In the genomic region with DNA sequence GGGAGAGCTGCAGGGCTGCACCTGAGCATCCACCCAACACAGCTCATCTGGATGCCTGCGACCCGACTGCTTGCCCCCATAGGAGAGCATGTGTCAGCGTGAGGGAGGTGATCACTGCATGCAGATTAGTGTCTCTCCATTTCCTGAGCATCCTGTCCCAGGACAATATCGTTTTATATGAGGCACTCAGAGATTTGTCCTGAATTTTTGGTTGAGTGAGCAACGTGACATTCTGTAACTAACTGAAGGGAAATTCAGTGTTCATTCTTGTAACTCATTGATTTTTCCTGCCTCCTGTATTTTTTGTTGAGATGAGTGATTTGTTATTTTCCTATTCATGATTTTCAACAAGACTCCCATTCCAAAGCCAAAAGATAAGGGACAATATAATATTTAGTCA, we compare ENCODE assay signal across 33 cellular contexts. TPM values are rescaled to one million over a fixed set of nuclear protein-coding genes. Genes with fewer than 3 reads are reported as not detected.
"Had no signal": no experiment of that assay in that cellular context is flagged by ENCODE, and none has a peak within 500 bp of the region (broad histone marks: within the 10 kb centered on the region; RNA-seq: fewer than 3 reads in every experiment).

No MANE protein-coding gene starts in this region.

- H3K9me3 ChIP-seq: breast epithelium, colonic mucosa, esophagus muscularis mucosa, gastrocnemius medialis, heart right ventricle had no signal

- H3K36me3 Mint-ChIP-seq: activated naive CD8-positive, alpha-beta T cell; brain had no signal

- H3K4me3 Mint-ChIP-seq: activated B cell treated with CpG ODN at 0.5 μM for 24 hours; activated CD8-positive, alpha-beta T cell treated with anti-CD3 and anti-CD28 coated beads for 36 hours; activated naive CD8-positive, alpha-beta T cell; activated T-cell treated with anti-CD3 and anti-CD28 coated beads, Interleukin-2, amount 50 U/mL, for 4 hours; brain; endodermal cell; T-helper 17 cell; T-helper 2 cell treated with Interferon-gamma antibody and Interleukin-4, amounts not matched to agents 5 μg/mL and 100 μg/mL, for 36 hours had no signal

- H3K27ac ChIP-seq: breast epithelium, cardiac muscle cell, colonic mucosa, esophagus muscularis mucosa, foreskin keratinocyte, gastrocnemius medialis, heart right ventricle, WERI-Rb-1 had no signal

- H3K4me1 ChIP-seq: breast epithelium, colonic mucosa, esophagus muscularis mucosa, foreskin keratinocyte, gastrocnemius medialis, heart right ventricle had no signal

- H3K4me1 Mint-ChIP-seq: activated B cell treated with CpG ODN at 0.5 μM for 24 hours, T-helper 17 cell had no signal

- H3K27me3 ChIP-seq: breast epithelium, cardiac muscle cell, colonic mucosa, esophagus muscularis mucosa, foreskin keratinocyte, gastrocnemius medialis had no signal

- ATAC-seq: activated CD4-positive, CD25-positive, alpha-beta regulatory T cell treated with anti-CD3 and anti-CD28 coated beads, Interleukin-2, amount 50 U/mL, for 24 hours; activated CD8-positive, alpha-beta T cell treated with anti-CD3 and anti-CD28 coated beads for 36 hours; activated T-cell treated with anti-CD3 and anti-CD28 coated beads, Interleukin-2, amount 50 U/mL, for 4 hours; foreskin keratinocyte; gastrocnemius medialis; heart right ventricle; T-helper 17 cell had no signal

- H3K27ac Mint-ChIP-seq: activated B cell treated with CpG ODN at 0.5 μM for 24 hours; activated CD8-positive, alpha-beta T cell treated with anti-CD3 and anti-CD28 coated beads for 36 hours; activated naive CD8-positive, alpha-beta T cell; activated T-helper 2 cell treated with anti-CD3 and anti-CD28 coated beads, Interferon-gamma antibody, Interleukin-2, Interleukin-4, amounts not matched to agents 10 μg/mL and 5 μg/mL and 100 μg/mL, durations not matched to agents 14 hours and 24 hours and 36 hours; brain; endodermal cell; T-helper 17 cell; T-helper 2 cell treated with Interferon-gamma antibody and Interleukin-4, amounts not matched to agents 5 μg/mL and 100 μg/mL, for 36 hours had no signal

- H3K4me3 ChIP-seq: breast epithelium, cardiac muscle cell, colonic mucosa, esophagus muscularis mucosa, gastrocnemius medialis, heart right ventricle had no signal

- H3K9me3 Mint-ChIP-seq: activated B cell treated with CpG ODN at 0.5 μM for 24 hours; activated CD8-positive, alpha-beta T cell treated with anti-CD3 and anti-CD28 coated beads for 36 hours; activated T-cell treated with anti-CD3 and anti-CD28 coated beads, Interleukin-2, amount 50 U/mL, for 4 hours; activated T-helper 2 cell treated with anti-CD3 and anti-CD28 coated beads, Interferon-gamma antibody, Interleukin-2, Interleukin-4, amounts not matched to agents 10 μg/mL and 5 μg/mL and 100 μg/mL, durations not matched to agents 14 hours and 24 hours and 36 hours; brain; endodermal cell; T-helper 2 cell treated with Interferon-gamma antibody and Interleukin-4, amounts not matched to agents 5 μg/mL and 100 μg/mL, for 36 hours had no signal

- H3K27me3 Mint-ChIP-seq: activated CD8-positive, alpha-beta T cell treated with anti-CD3 and anti-CD28 coated beads for 36 hours; brain had no signal

- H3K36me3 ChIP-seq: breast epithelium, cardiac muscle cell, colonic mucosa, esophagus muscularis mucosa, gastrocnemius medialis, heart right ventricle, WERI-Rb-1 had no signal

- DNase-seq: activated B cell treated with CpG ODN at 0.5 μM for 24 hours; activated CD4-positive, alpha-beta T cell treated with anti-CD3 and anti-CD28 coated beads for 48 hours; activated CD4-positive, alpha-beta T cell treated with anti-CD3 and anti-CD28 coated beads, Interleukin-2, amount 50 U/mL, for 1 hour; activated CD4-positive, alpha-beta T cell treated with anti-CD3 and anti-CD28 coated beads, Interleukin-2, amount 50 U/mL, for 48 hours; activated CD8-positive, alpha-beta memory T cell treated with anti-CD3 and anti-CD28 coated beads for 24 hours; activated CD8-positive, alpha-beta T cell treated with anti-CD3 and anti-CD28 coated beads for 36 hours; activated effector memory CD4-positive, alpha-beta T cell treated with anti-CD3 and anti-CD28 coated beads, Interleukin-2, amount 50 U/mL, for 16 hours; activated naive CD4-positive, alpha-beta T cell treated with anti-CD3 and anti-CD28 coated beads, Interleukin-2, amount 50 U/mL, for 16 hours; activated naive CD4-positive, alpha-beta T cell treated with Interleukin-2 at 50 U/mL for 16 hours; activated T-cell treated with anti-CD3 and anti-CD28 coated beads, Interleukin-2, amount 50 U/mL, for 4 hours; amniotic stem cell; anterior cingulate cortex; central memory CD4-positive, alpha-beta T cell; cerebellar nuclear complex; colonic mucosa; effector memory CD4-positive, alpha-beta T cell; endodermal cell; erythroblast; gastrocnemius medialis; heart right ventricle; T-helper 1 cell; T-helper 17 cell; WERI-Rb-1 had no signal

RNA-seq across cellular contexts. Expression of gene ANKRD34B, which starts 20.7 kb away (rescaled TPM):
- total RNA-seq: activated B cell treated with CpG ODN at 0.5 μM for 24 hours; activated CD8-positive, alpha-beta T cell treated with anti-CD3 and anti-CD28 coated beads for 36 hours; activated T-cell treated with anti-CD3 and anti-CD28 coated beads, Interleukin-2, amount 50 U/mL, for 4 hours; activated T-helper 2 cell treated with anti-CD3 and anti-CD28 coated beads, Interferon-gamma antibody, Interleukin-2, Interleukin-4, amounts not matched to agents 10 μg/mL and 5 μg/mL and 100 μg/mL, durations not matched to agents 14 hours and 24 hours and 36 hours; breast epithelium; cardiac muscle cell; colonic mucosa; dermis microvascular lymphatic vessel endothelial cell; foreskin keratinocyte; gastrocnemius medialis; T-helper 17 cell had no signal
- polyA plus RNA-seq: foreskin keratinocyte, heart right ventricle had no signal
